In the genomic region with DNA sequence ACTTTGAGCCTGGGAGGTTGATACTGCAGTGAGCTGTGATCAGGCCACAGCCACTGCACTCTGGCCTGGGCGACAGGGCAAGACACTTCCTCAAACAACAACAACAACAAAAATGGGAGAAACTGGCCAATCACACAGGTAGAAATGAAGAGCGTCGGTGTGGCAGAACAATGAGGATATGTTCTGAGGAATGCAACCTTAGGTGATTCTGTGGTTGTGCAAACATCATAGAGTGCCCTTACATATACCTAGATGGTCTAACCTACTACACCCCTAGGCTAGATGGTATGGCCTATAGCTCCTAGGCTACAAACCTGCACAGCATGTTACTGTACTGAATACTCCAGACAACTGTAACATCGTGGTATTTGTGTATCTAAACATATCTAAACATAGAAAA, we compare ENCODE assay signal across 2 cellular contexts.
TF ChIP-seq lines count a peak whose summit lies in the region.

No MANE protein-coding gene starts in this region.

TF ChIP-seq in HEK293, 187 proteins besides CTCF, POLR2A, EP300 and RAD21:
- TF ChIP-seq, protein P1, sequence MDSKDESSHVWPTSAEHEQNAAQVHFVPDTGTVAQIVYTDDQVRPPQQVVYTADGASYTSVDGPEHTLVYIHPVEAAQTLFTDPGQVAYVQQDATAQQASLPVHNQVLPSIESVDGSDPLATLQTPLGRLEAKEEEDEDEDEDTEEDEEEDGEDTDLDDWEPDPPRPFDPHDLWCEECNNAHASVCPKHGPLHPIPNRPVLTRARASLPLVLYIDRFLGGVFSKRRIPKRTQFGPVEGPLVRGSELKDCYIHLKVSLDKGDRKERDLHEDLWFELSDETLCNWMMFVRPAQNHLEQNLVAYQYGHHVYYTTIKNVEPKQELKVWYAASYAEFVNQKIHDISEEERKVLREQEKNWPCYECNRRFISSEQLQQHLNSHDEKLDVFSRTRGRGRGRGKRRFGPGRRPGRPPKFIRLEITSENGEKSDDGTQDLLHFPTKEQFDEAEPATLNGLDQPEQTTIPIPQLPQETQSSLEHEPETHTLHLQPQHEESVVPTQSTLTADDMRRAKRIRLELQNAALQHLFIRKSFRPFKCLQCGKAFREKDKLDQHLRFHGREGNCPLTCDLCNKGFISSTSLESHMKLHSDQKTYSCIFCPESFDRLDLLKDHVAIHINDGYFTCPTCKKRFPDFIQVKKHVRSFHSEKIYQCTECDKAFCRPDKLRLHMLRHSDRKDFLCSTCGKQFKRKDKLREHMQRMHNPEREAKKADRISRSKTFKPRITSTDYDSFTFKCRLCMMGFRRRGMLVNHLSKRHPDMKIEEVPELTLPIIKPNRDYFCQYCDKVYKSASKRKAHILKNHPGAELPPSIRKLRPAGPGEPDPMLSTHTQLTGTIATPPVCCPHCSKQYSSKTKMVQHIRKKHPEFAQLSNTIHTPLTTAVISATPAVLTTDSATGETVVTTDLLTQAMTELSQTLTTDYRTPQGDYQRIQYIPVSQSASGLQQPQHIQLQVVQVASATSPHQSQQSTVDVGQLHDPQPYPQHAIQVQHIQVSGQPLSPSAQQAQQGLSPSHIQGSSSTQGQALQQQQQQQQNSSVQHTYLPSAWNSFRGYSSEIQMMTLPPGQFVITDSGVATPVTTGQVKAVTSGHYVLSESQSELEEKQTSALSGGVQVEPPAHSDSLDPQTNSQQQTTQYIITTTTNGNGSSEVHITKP (tag by site-specific recombination; IDR thresholded peaks at IDR 0.05): peak; percentile 85
- TF ChIP-seq KLF16 (tag by site-specific recombination; IDR thresholded peaks at IDR 0.05): no peak

TF ChIP-seq in K562, 482 proteins besides CTCF, POLR2A, EP300 and RAD21:
- no peak for TF ChIP-seq PHF21A (IDR thresholded peaks at IDR 0.05; ENCODE audit: borderline replicate concordance, low read depth)
- TF ChIP-seq, protein P1 (IDR thresholded peaks at IDR 0.05; ENCODE audit: partially characterized antibody): peak; percentile 86
